ENCODE assay signal across 14 cellular contexts in genomic region chr11:83681944-83682644, GRCh38.
DNase-seq lines count a peak whose midpoint lies in the region; ATAC-seq and TF ChIP-seq lines count a peak whose summit lies in the region.
"Had no signal": no experiment of that assay in that cellular context is flagged by ENCODE, and none has a peak within 500 bp of the region (broad histone marks: within the 10 kb centered on the region; RNA-seq: fewer than 3 reads in every experiment).

No MANE protein-coding gene starts in this region.

- no peaks in the 10 kb centered on the region for H3K36me3 ChIP-seq in GM06990 (ENCODE audit: control insufficient read depth, insufficient read depth, low read length)
- no peaks in the 10 kb centered on the region for H3K36me3 ChIP-seq in endocrine pancreas (ENCODE audit: control insufficient read depth, insufficient read depth, low read length)

- no peaks in the 10 kb centered on the region for H3K4me1 ChIP-seq in endocrine pancreas (ENCODE audit: control insufficient read depth, insufficient read depth, low read length)

- H3K27me3 ChIP-seq in GM06990 (replicated peaks; ENCODE audit: control insufficient read depth, insufficient read depth, low read length) (no peaks in the 10 kb centered on the region), endocrine pancreas (ENCODE audit: control insufficient read depth, insufficient read depth, low read length) (no peaks in the 10 kb centered on the region)

- TF ChIP-seq CTCF in GM06990 (IDR thresholded peaks at IDR 0.05; ENCODE audit: insufficient read depth, low read length, poor library complexity, severe bottlenecking) = no peak

- H3K4me3 ChIP-seq in GM06990 (replicated peaks; ENCODE audit: low read depth, low read length) (peak overlapping the region; percentile 53), endocrine pancreas (ENCODE audit: control insufficient read depth, insufficient read depth, low read length) (peak overlapping the region; percentile 86)

- DNase-seq in GM06990 (ENCODE audit: extremely low read depth, insufficient read length) (no peak), NCI-H446 (lab: John Stamatoyannopoulos, UW) (peak; percentile 14 to 58), retina (peak; percentile 23), middle frontal gyrus (ENCODE audit: extremely low spot score, low spot score) (no peak), HCEC 1CT (no peak)
- DNase-seq: activated CD8-positive, alpha-beta memory T cell treated with anti-CD3 and anti-CD28 coated beads, Interleukin-2, amount 10 ng/mL, durations not matched to agents 7 days and 5 days; activated naive CD4-positive, alpha-beta T cell treated with anti-CD3 and anti-CD28 coated beads, Interleukin-2, amount 50 U/mL, for 16 hours; NCI-H1092 treated with DMSO at 0.1 percent for 48 hours; stimulated activated CD4-positive, alpha-beta T cell treated with anti-CD3 and anti-CD28 coated beads, Interleukin-4, amount 100 ng/mL, for 1 hour had no signal

- ATAC-seq in HG02759 (IDR thresholded peaks at IDR 0.05; ENCODE audit: unreplicated experiment) = no peak
- ATAC-seq in HG03139 (IDR thresholded peaks at IDR 0.05; ENCODE audit: unreplicated experiment) = no peak
- ATAC-seq: activated CD8-positive, alpha-beta memory T cell treated with anti-CD3 and anti-CD28 coated beads, Interleukin-2, amount 10 ng/mL, durations not matched to agents 7 days and 5 days; HCT116; stimulated activated effector memory CD8-positive, alpha-beta T cell treated with anti-CD3 and anti-CD28 coated beads, Interleukin-12 subunit alpha, Interleukin-12 subunit beta, amount 100 ng/mL, for 72 hours had no signal

- no peak overlapping the region for H3K9ac ChIP-seq in endocrine pancreas (ENCODE audit: control insufficient read depth, insufficient read depth, low read length)

- H3K9me3 ChIP-seq in endocrine pancreas (ENCODE audit: control insufficient read depth, low read length) = no peaks in the 10 kb centered on the region

Comparison
In these comparisons a context has a peak if more than half of its experiments do, and no peak if none do; other contexts are left out.
1. DNase-seq: peak in NCI-H446 (2 of 2) and retina (single experiment); none in GM06990 (single experiment), middle frontal gyrus (single experiment) and HCEC 1CT (single experiment).